In the genomic region with DNA sequence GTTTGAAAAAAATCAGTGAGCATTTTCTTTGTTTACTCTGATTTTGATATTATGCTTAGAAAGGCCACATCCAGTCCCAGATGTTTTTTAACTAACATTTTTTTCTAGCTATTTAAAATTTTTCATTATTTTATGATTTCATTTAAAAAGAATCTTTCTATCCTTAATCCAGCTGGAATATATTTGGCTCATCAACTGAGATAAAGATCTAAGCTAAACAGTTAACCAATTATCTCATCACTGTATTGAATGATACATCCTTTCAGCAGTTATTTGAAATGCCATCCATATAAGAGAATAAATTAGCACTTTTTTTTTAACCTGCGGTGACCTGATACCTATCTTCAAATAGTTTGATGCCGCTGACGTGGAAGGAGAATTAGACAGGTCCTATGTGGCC, we compare ENCODE assay signal across 24 cellular contexts.
DNase-seq lines count a peak whose midpoint lies in the region; ATAC-seq and TF ChIP-seq lines count a peak whose summit lies in the region.
"Had no signal": no experiment of that assay in that cellular context is flagged by ENCODE, and none has a peak within 500 bp of the region (broad histone marks: within the 10 kb centered on the region; RNA-seq: fewer than 3 reads in every experiment).

No MANE protein-coding gene starts in this region.

- H3K9ac ChIP-seq in skeletal muscle tissue (ENCODE audit: low read depth in 1 of 3, low read length in 3 of 3) = no peak overlapping the region
- H3K9ac ChIP-seq: KMS-11 had no signal

- DNase-seq in EH (ENCODE audit: low read depth) = peak; percentile 59
- no peak for DNase-seq in GM23338 (ENCODE audit: low spot score)
- DNase-seq in dedifferentiated amniotic fluid mesenchymal stem cell (ENCODE audit: extremely low spot score) = peak; percentile 19
- no peak for DNase-seq in stimulated activated naive CD8-positive, alpha-beta T cell treated with anti-CD3 and anti-CD28 coated beads, Interleukin-15, amount 100 ng/mL, for 72 hours
- DNase-seq in suprapubic skin (ENCODE audit: low spot score in 2 of 2) = no peak
- no peak for DNase-seq in AG08395 (ENCODE audit: low spot score)
- DNase-seq: Calu3, DMS79 treated with DMSO at 0.1 percent for 48 hours, NCI-H1092, NCI-H1417 treated with DMSO at 0.1 percent for 48 hours, NCI-H1694 treated with DMSO at 0.1 percent for 48 hours, NCI-H2081 treated with DMSO at 0.1 percent for 48 hours, NCI-H2171, NCI-H226, NCI-H510A, NCI-H69, RPMI8226 had no signal

- WGBS in suprapubic skin = 44% methylated on average over 3 of the region's 3 CpGs

- H3K36me3 ChIP-seq in GM23338 (ENCODE audit: insufficient read depth) (peaks cover 2% of the 10 kb centered on the region; the same call in 1 of the 2 replicates), skeletal muscle tissue (ENCODE audit: control insufficient read depth in 3 of 3, insufficient read depth in 3 of 3, low read length in 3 of 3) (no peaks in the 10 kb centered on the region), suprapubic skin (no peaks in the 10 kb centered on the region)
- H3K36me3 ChIP-seq: SJSA1 had no signal

- no peak for TF ChIP-seq EP300 in suprapubic skin (IDR thresholded peaks at IDR 0.05)

- H3K9me3 Mint-ChIP-seq in GM23338 = peaks cover 39% of the 10 kb centered on the region
- peaks cover 0 to 8% of the 10 kb centered on the region in 2 donors for H3K9me3 Mint-ChIP-seq in stimulated activated naive CD8-positive, alpha-beta T cell treated with anti-CD3 and anti-CD28 coated beads, Interleukin-15, amount 100 ng/mL, for 72 hours

- no peak for ATAC-seq in GM23338
- no peak for ATAC-seq in stimulated activated naive CD8-positive, alpha-beta T cell treated with anti-CD3 and anti-CD28 coated beads, Interleukin-15, amount 100 ng/mL, for 72 hours
- ATAC-seq: A549 had no signal

- H3K36me3 Mint-ChIP-seq in GM23338 (ENCODE audit: low read depth) = peaks cover 37% of the 10 kb centered on the region
- H3K36me3 Mint-ChIP-seq: CD14-positive monocyte, IgD-negative memory B cell had no signal

- H3K4me2 ChIP-seq in GM23338 = no peak overlapping the region
- H3K4me2 ChIP-seq: A549, KMS-11 had no signal

- no peaks in the 10 kb centered on the region for H3K27me3 ChIP-seq in GM23338 (ENCODE audit: insufficient read depth)
- H3K27me3 ChIP-seq in skeletal muscle tissue (ENCODE audit: control insufficient read depth in 3 of 3, insufficient read depth in 3 of 3, low read length in 3 of 3) = no peaks in the 10 kb centered on the region
- peaks cover 4% of the 10 kb centered on the region for H3K27me3 ChIP-seq in suprapubic skin
- H3K27me3 ChIP-seq: SJSA1 had no signal

- H3K79me2 ChIP-seq in GM23338 (replicated peaks; ENCODE audit: insufficient read depth) = no peaks in the 10 kb centered on the region

- H3K27ac Mint-ChIP-seq in GM23338 = no peak overlapping the region
- H3K27ac Mint-ChIP-seq in stimulated activated naive CD8-positive, alpha-beta T cell treated with anti-CD3 and anti-CD28 coated beads, Interleukin-15, amount 100 ng/mL, for 72 hours = no peak overlapping the region
- H3K27ac Mint-ChIP-seq: B cell, IgD-negative memory B cell had no signal

- H3K27me3 Mint-ChIP-seq in GM23338 (ENCODE audit: insufficient read depth, low read depth, poor library complexity) = peaks cover 2% of the 10 kb centered on the region
- peaks cover 8% of the 10 kb centered on the region for H3K27me3 Mint-ChIP-seq in stimulated activated naive CD8-positive, alpha-beta T cell treated with anti-CD3 and anti-CD28 coated beads, Interleukin-15, amount 100 ng/mL, for 72 hours

- H4K20me1 ChIP-seq in GM23338 (replicated peaks; ENCODE audit: insufficient read depth) = no peaks in the 10 kb centered on the region

- no peak overlapping the region for H3K4me3 Mint-ChIP-seq in GM23338
- H3K4me3 Mint-ChIP-seq in stimulated activated naive CD8-positive, alpha-beta T cell treated with anti-CD3 and anti-CD28 coated beads, Interleukin-15, amount 100 ng/mL, for 72 hours = no peak overlapping the region
- H3K4me3 Mint-ChIP-seq: B cell, CD14-positive monocyte, IgD-negative memory B cell had no signal

- peaks cover 8% of the 10 kb centered on the region; the same call in 1 of the 2 replicates for H3K9me2 ChIP-seq in GM23338 (ENCODE audit: insufficient read depth)

- no peak for TF ChIP-seq POLR2A in suprapubic skin (IDR thresholded peaks at IDR 0.05)

- H3K4me3 ChIP-seq in GM23338 (no peak overlapping the region), skeletal muscle tissue (ENCODE audit: low read length in 3 of 3) (no peak overlapping the region), suprapubic skin (no peak overlapping the region)
- H3K4me3 ChIP-seq: A549, SJSA1 had no signal

- no peaks in the 10 kb centered on the region for H3K4me1 Mint-ChIP-seq in GM23338
- H3K4me1 Mint-ChIP-seq in stimulated activated naive CD8-positive, alpha-beta T cell treated with anti-CD3 and anti-CD28 coated beads, Interleukin-15, amount 100 ng/mL, for 72 hours = no peaks in the 10 kb centered on the region
- H3K4me1 Mint-ChIP-seq: B cell, IgD-negative memory B cell had no signal

- no peak for TF ChIP-seq CTCF in GM23338 (conservative IDR thresholded peaks at IDR 0.05; ENCODE audit: low read depth in 2 of 2)
- no peak for TF ChIP-seq CTCF in suprapubic skin (IDR thresholded peaks at IDR 0.05)

- no peaks in the 10 kb centered on the region for H3K4me1 ChIP-seq in GM23338 (ENCODE audit: insufficient read depth)
- peaks cover 0 to 3% (median 0%) of the 10 kb centered on the region in 3 donors for H3K4me1 ChIP-seq in skeletal muscle tissue (ENCODE audit: control insufficient read depth in 3 of 3, insufficient read depth in 3 of 3, low read length in 3 of 3)
- H3K4me1 ChIP-seq in suprapubic skin = no peaks in the 10 kb centered on the region
- H3K4me1 ChIP-seq: A549, SJSA1 had no signal

- H3K9me3 ChIP-seq in skeletal muscle tissue (ENCODE audit: control insufficient read depth in 3 of 3, low read length in 3 of 3) (no peaks in the 10 kb centered on the region), suprapubic skin (no peaks in the 10 kb centered on the region)

- no peaks in the 10 kb centered on the region for H3F3A ChIP-seq in GM23338 (replicated peaks; ENCODE audit: low read depth)

- no peak overlapping the region for H3K27ac ChIP-seq in GM23338 (ENCODE audit: low read depth)
- peak overlapping the region; percentile 42 for H3K27ac ChIP-seq in skeletal muscle tissue (ENCODE audit: low read depth, low read length)
- H3K27ac ChIP-seq in suprapubic skin = no peak overlapping the region
- H3K27ac ChIP-seq: A549, KMS-11, SJSA1 had no signal

- 0 out of 2 replicates have a peak overlapping the region, but pooled peaks have one; percentile 18 for H2AFZ ChIP-seq in GM23338

TF ChIP-seq in GM23338, 12 proteins besides CTCF, POLR2A, EP300 and RAD21 (continues in another document):
- TF ChIP-seq CREB1 (CRISPR knock-in tag; IDR thresholded peaks at IDR 0.05; ENCODE audit: low read depth) (no peak), JUNB (IDR thresholded peaks at IDR 0.05; ENCODE audit: unreplicated experiment) (no peak), ZNF114 (CRISPR knock-in tag; IDR thresholded peaks at IDR 0.05) (no peak), NANOG (IDR thresholded peaks at IDR 0.05; ENCODE audit: borderline replicate concordance) (no peak), STAT1 (IDR thresholded peaks at IDR 0.05; ENCODE audit: unreplicated experiment) (no peak), EZH2phosphoT487 (IDR thresholded peaks at IDR 0.05; ENCODE audit: unreplicated experiment) (no peak), ZNF331 (CRISPR knock-in tag; IDR thresholded peaks at IDR 0.05; ENCODE audit: low read depth) (no peak), EZH2 (IDR thresholded peaks at IDR 0.05; ENCODE audit: low read depth, unreplicated experiment) (no peak)

Comparison
In these comparisons a context has a peak if more than half of its experiments do, and no peak if none do; other contexts are left out.
1. DNase-seq: peak in EH (single experiment) and dedifferentiated amniotic fluid mesenchymal stem cell (single experiment); none in GM23338 (single experiment), stimulated activated naive CD8-positive, alpha-beta T cell treated with anti-CD3 and anti-CD28 coated beads, Interleukin-15, amount 100 ng/mL, for 72 hours (0 of 2), suprapubic skin (0 of 2) and AG08395 (single experiment).